ENCODE assay signal across 8 cellular contexts in genomic region chr12:17239874-17240273, GRCh38.
"Had no signal": no experiment of that assay in that cellular context is flagged by ENCODE, and none has a peak within 500 bp of the region (broad histone marks: within the 10 kb centered on the region; RNA-seq: fewer than 3 reads in every experiment).

No MANE protein-coding gene starts in this region.

- H3K4me3 Mint-ChIP-seq: IgD-negative memory B cell had no signal

- H3K27ac ChIP-seq: HL-60, KMS-11 had no signal

- H3K36me3 Mint-ChIP-seq: IgD-negative memory B cell had no signal

- FAIRE-seq: HTR-8/SVneo, K562 had no signal

- ATAC-seq: K562 had no signal

- H3K4me1 Mint-ChIP-seq: IgD-negative memory B cell had no signal

- H3K4me3 ChIP-seq: K562 had no signal

- DNase-seq: IMR-90, KBM-7, KG1 had no signal

- H3K9ac ChIP-seq: KMS-11 had no signal

- H3K4me2 ChIP-seq: KMS-11 had no signal

- H3K27me3 Mint-ChIP-seq: IgD-negative memory B cell had no signal
